In the genomic region with DNA sequence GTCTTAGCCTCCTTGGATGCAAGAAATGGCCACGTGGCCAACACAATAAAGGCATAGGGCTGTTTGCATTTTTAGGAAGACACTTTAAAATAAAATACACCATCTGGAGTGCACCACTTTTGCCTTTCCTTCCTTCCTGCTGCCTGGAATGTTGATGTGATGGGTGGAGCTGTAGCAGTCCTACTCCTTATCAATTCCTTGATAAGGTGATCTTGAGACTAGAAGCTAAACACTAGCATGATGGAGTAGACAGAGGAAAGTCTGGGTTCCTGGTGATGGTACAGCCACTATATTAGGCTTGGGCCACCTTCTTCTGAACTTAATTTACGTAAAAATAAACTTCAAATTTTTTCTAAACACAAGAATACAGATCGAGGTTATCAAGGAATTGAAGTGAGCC, we compare ENCODE assay signal across 30 cellular contexts. TPM values are rescaled to one million over a fixed set of nuclear protein-coding genes. Genes with fewer than 3 reads are reported as not detected.
"Had no signal": no experiment of that assay in that cellular context is flagged by ENCODE, and none has a peak within 500 bp of the region (broad histone marks: within the 10 kb centered on the region; RNA-seq: fewer than 3 reads in every experiment).

No MANE protein-coding gene starts in this region.

- H3K36me3 ChIP-seq: ascending aorta, cardiac muscle cell had no signal

- H3K27ac ChIP-seq: ascending aorta, cardiac muscle cell, VCaP had no signal

- DNase-seq: activated B cell treated with CpG ODN at 0.5 μM for 24 hours; activated CD4-positive, alpha-beta memory T cell treated with anti-CD3 and anti-CD28 coated beads for 36 hours; activated CD4-positive, alpha-beta T cell treated with anti-CD3 and anti-CD28 coated beads for 4 hours; activated CD4-positive, alpha-beta T cell treated with anti-CD3 and anti-CD28 coated beads, Interleukin-2, amount 10 ng/mL, durations not matched to agents 24 days and 14 days; activated CD4-positive, alpha-beta T cell treated with anti-CD3 and anti-CD28 coated beads, Interleukin-2, amount 50 U/mL, for 1 hour; activated CD4-positive, alpha-beta T cell treated with anti-CD3 and anti-CD28 coated beads, Interleukin-2, amount 50 U/mL, for 4 hours; activated CD4-positive, CD25-positive, alpha-beta regulatory T cell treated with anti-CD3 and anti-CD28 coated beads, Interleukin-2, amount 50 U/mL, for 72 hours; activated CD8-positive, alpha-beta memory T cell treated with anti-CD3 and anti-CD28 coated beads for 24 hours; activated CD8-positive, alpha-beta memory T cell treated with anti-CD3 and anti-CD28 coated beads, Interleukin-2, amount 10 ng/mL, durations not matched to agents 7 days and 5 days; activated CD8-positive, alpha-beta memory T cell treated with anti-CD3 and anti-CD28 coated beads, Interleukin-2, amount 50 U/mL, for 48 hours; activated CD8-positive, alpha-beta T cell treated with anti-CD3 and anti-CD28 coated beads for 36 hours; activated gamma-delta T cell; activated naive CD4-positive, alpha-beta T cell treated with anti-CD3 and anti-CD28 coated beads, Interleukin-2, amount 10 ng/mL, durations not matched to agents 7 days and 5 days; activated naive CD4-positive, alpha-beta T cell treated with Interleukin-2 at 50 U/mL for 16 hours; activated naive CD8-positive, alpha-beta T cell treated with anti-CD3 and anti-CD28 coated beads, Interleukin-2, amount 10 ng/mL, durations not matched to agents 7 days and 5 days; activated naive CD8-positive, alpha-beta T cell treated with anti-CD3 and anti-CD28 coated beads, Interleukin-2, amount 50 U/mL, for 24 hours; activated T-cell treated with anti-CD3 and anti-CD28 coated beads, Interleukin-2, amount 50 U/mL, for 24 hours; activated T-cell treated with anti-CD3 and anti-CD28 coated beads, Interleukin-2, amount 50 U/mL, for 48 hours; amygdala; anterior cingulate cortex; caudate nucleus; cerebellar nuclear complex; T-helper 1 cell; T-helper 2 cell; T-helper 9 cell had no signal

- H3K27me3 ChIP-seq: ascending aorta had no signal

- H3K4me1 ChIP-seq: ascending aorta had no signal

- FAIRE-seq: bronchial epithelial cell, TTC549 had no signal

- ATAC-seq: activated CD8-positive, alpha-beta memory T cell treated with anti-CD3 and anti-CD28 coated beads, Interleukin-2, amount 10 ng/mL, durations not matched to agents 7 days and 5 days; activated CD8-positive, alpha-beta T cell treated with anti-CD3 and anti-CD28 coated beads for 36 hours; activated naive CD8-positive, alpha-beta T cell treated with anti-CD3 and anti-CD28 coated beads, Interleukin-2, amount 50 U/mL, for 24 hours had no signal

- H3K4me3 ChIP-seq: ascending aorta, cardiac muscle cell had no signal

RNA-seq across cellular contexts. Expression of a gene that starts 2.9 kb away (rescaled TPM):
- total RNA-seq: activated B cell treated with CpG ODN at 0.5 μM for 24 hours; activated CD4-positive, alpha-beta memory T cell treated with anti-CD3 and anti-CD28 coated beads for 36 hours; activated naive CD8-positive, alpha-beta T cell treated with anti-CD3 and anti-CD28 coated beads, Interleukin-2, amount 10 ng/mL, durations not matched to agents 7 days and 5 days; bronchial epithelial cell had no signal
